Comparison of ENCODE assay signal across 8 cellular contexts in genomic region chr11:47980907-47981621, GRCh38. TPM values are rescaled to one million over a fixed set of nuclear protein-coding genes. Genes with fewer than 3 reads are reported as not detected.
DNase-seq lines count a peak whose midpoint lies in the region; ATAC-seq and TF ChIP-seq lines count a peak whose summit lies in the region.

No MANE protein-coding gene starts in this region.

- H3K9ac ChIP-seq in iPS-15b (ENCODE audit: low read depth, low read length), result no peak overlapping the region

- TF ChIP-seq POLR2A in gastrocnemius medialis (IDR thresholded peaks at IDR 0.05), result no peak

- H3K36me3 ChIP-seq in iPS-15b (ENCODE audit: control insufficient read depth, insufficient read depth, low read length), result no peaks in the 10 kb centered on the region
- no peaks in the 10 kb centered on the region for H3K36me3 ChIP-seq in gastrocnemius medialis

- H3K4me3 ChIP-seq in astrocyte of the cerebellum (ENCODE audit: low read depth, low read length) (peak overlapping the region; percentile 77), iPS-15b (ENCODE audit: low read depth, low read length) (peak overlapping the region; percentile 47), gastrocnemius medialis (peak overlapping the region; percentile 67 to 93 (median 72))

- H3K27me3 ChIP-seq in iPS-15b (ENCODE audit: control insufficient read depth, insufficient read depth, low read length) (peaks cover 14% of the 10 kb centered on the region), gastrocnemius medialis (peaks cover 0 to 3% (median 0%) of the 10 kb centered on the region in 3 donors)

- DNase-seq in activated gamma-delta T cell (lab: John Stamatoyannopoulos, UW) (peak; percentile 23), activated gamma-delta T cell treated with Interleukin-2 at 50 U/mL for 16 hours (no peak), NCI-H526 (lab: John Stamatoyannopoulos, UW) (peak; percentile 36 to 71), astrocyte of the cerebellum (ENCODE audit: low read depth) (no peak), gastrocnemius medialis (peak in 1 of 2 donors; percentile 51), cerebellum (ENCODE audit: low spot score) (no peak)

- intact Hi-C loops in gastrocnemius medialis (cut with DNase I; ENCODE audit: low total_unique reads), result loop anchor here (2.0 kb wide), 1 partner anchor 100 kb away; no protein-coding TSS in a partner anchor

- peak; percentile 56 for ATAC-seq in HG02642 (IDR thresholded peaks at IDR 0.05; ENCODE audit: poor library complexity, unreplicated experiment)
- peak; percentile 67 to 71 for ATAC-seq in gastrocnemius medialis

- peaks cover 10% of the 10 kb centered on the region for H3K4me1 ChIP-seq in iPS-15b (ENCODE audit: control insufficient read depth, insufficient read depth, low read length)
- peaks cover 8 to 12% of the 10 kb centered on the region in 2 donors for H3K4me1 ChIP-seq in gastrocnemius medialis

- H3K9me3 ChIP-seq in iPS-15b (ENCODE audit: control insufficient read depth, insufficient read depth, low read length) (no peaks in the 10 kb centered on the region), gastrocnemius medialis (no peaks in the 10 kb centered on the region)

- in situ Hi-C loops in astrocyte of the cerebellum (cut with HindIII; ENCODE audit: low sequenced_read_pairs) (loop anchor here (5.0 kb wide), 1 partner anchor 66 kb away; no protein-coding TSS in a partner anchor), gastrocnemius medialis (cut with MboI; ENCODE audit: low sequenced_read_pairs in 4 of 4) (no loop called here)

- TF ChIP-seq CTCF in astrocyte of the cerebellum (IDR thresholded peaks at IDR 0.05; ENCODE audit: low read depth, low read length, missing control alignments) (peak; percentile 17), gastrocnemius medialis (IDR thresholded peaks at IDR 0.05 in 4 of 5, conservative IDR thresholded peaks at IDR 0.05 in 1 of 5) (peak in 1 of 5 experiments; percentile 31)

- peak overlapping the region; percentile 39 to 74 (median 71) for H3K27ac ChIP-seq in gastrocnemius medialis

RNA-seq across cellular contexts. Expression of gene PTPRJ, which starts 0.7 kb away (rescaled TPM):
- total RNA-seq in gastrocnemius medialis (1 to 10 TPM; 5.4 to 9.0 (median 5.6) TPM), cerebellum (30.3 TPM)

Comparison
In these comparisons a context has a peak if more than half of its experiments do, and no peak if none do; other contexts are left out.
1. DNase-seq: peak in activated gamma-delta T cell (single experiment) and NCI-H526 (2 of 2); none in activated gamma-delta T cell treated with Interleukin-2 at 50 U/mL for 16 hours (single experiment), astrocyte of the cerebellum (single experiment) and cerebellum (single experiment).
2. Peak in every context shown above with its lines, with median percentiles within 50 percentile points of each other: H3K4me3 ChIP-seq.